Comparison of ENCODE assay signal across 8 cellular contexts in the genomic region with DNA sequence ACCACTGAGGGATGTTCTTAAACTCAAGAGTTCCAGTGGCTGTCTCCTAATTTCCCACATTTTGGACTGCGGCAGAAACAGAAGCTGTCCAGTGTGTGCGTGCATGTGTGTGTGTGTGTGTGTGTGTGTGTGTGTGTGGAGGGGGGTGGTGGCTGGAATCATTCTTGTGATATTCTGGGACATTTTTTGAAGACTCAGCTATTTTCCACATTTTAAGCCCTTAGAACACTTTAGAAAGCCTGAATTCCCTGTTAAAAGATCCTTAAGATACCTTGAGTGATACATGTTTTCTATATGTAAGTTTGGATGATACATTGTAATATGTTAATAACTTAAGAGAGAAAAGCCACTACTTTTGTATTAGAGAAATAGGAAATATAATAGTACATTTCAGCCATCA.
"Had no signal": no experiment of that assay in that cellular context is flagged by ENCODE, and none has a peak within 500 bp of the region (broad histone marks: within the 10 kb centered on the region; RNA-seq: fewer than 3 reads in every experiment).

No MANE protein-coding gene starts in this region.

- H2AFZ ChIP-seq: GM23248 had no signal

- H3K4me1 ChIP-seq: HAP-1 had no signal

- ATAC-seq: HCT116 had no signal

- DNase-seq: GM23248, GOT3, H7, HFFc6, KG1 had no signal

- H3K27ac ChIP-seq: GM23248, HL-60 had no signal

- H3K9ac ChIP-seq: GM23248 had no signal

- H3K4me3 ChIP-seq: GM23248, HAP-1 had no signal

- H3K36me3 ChIP-seq: HAP-1 had no signal

- H3K9me3 ChIP-seq: HAP-1 had no signal
